11 cellular contexts compared by ENCODE assay signal in the genomic region with DNA sequence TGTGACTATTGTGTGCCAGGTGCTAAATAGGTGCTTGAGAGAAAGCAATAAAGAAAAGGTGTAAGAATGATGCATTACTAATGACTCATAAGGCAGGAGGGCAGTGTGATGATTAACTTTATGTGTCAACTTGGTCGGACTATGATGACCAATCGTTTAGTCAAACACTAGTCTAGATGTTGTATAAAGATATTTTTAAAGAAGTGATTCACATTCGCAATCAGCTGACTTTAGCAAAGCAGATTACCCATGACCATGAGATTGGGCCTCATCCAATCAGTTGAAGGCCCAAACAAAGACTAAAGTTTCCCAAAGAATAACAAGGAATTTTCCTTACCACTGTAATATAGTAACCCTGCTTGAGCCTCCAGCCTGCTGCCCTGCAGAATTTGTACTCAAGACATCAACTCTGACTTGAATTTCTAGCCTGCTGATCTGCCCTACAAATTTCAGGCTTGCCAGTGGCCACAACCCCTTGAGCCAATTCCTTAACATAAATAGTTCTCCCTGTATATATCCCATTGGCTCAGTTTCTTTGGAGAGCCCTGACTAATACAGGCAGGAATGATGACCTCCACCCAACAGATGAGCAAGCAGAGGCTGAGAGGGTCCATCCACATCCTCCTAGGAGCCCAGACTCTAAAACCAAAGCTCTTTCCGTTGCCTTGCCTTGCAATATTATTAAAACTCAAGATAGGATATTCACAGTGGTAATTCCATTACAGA.
DNase-seq lines count a peak whose midpoint lies in the region; ATAC-seq and TF ChIP-seq lines count a peak whose summit lies in the region.
"Had no signal": no experiment of that assay in that cellular context is flagged by ENCODE, and none has a peak within 500 bp of the region (broad histone marks: within the 10 kb centered on the region; RNA-seq: fewer than 3 reads in every experiment).

No MANE protein-coding gene starts in this region.

- TF ChIP-seq CTCF in RWPE2 (IDR thresholded peaks at IDR 0.05; ENCODE audit: poor library complexity, severe bottlenecking) (no peak), retinal pigment epithelial cell (conservative IDR thresholded peaks at IDR 0.05; ENCODE audit: low read depth, low read length) (no peak)

- peak; percentile 94 for ATAC-seq in RWPE2 (ENCODE audit: low read depth)
- ATAC-seq in GM21786 (IDR thresholded peaks at IDR 0.05; ENCODE audit: unreplicated experiment) = no peak
- ATAC-seq in left ventricle myocardium superior = no peak
- no peak for ATAC-seq in HG02870 (IDR thresholded peaks at IDR 0.05; ENCODE audit: unreplicated experiment)
- ATAC-seq: heart left ventricle had no signal

- peak; percentile 10 for DNase-seq in GM04503 (ENCODE audit: low read depth)
- DNase-seq in RWPE2 (ENCODE audit: low spot score) = no peak
- DNase-seq in fibroblast of peridontal ligament (ENCODE audit: extremely low read depth) = peak; percentile 96
- peak; percentile 50 for DNase-seq in retinal pigment epithelial cell (ENCODE audit: low read depth)
- no peak for DNase-seq in NCI-H69 (lab: John Stamatoyannopoulos, UW)
- no peak for DNase-seq in left ventricle myocardium superior
- DNase-seq: activated T-cell treated with anti-CD3 and anti-CD28 coated beads, Interleukin-2, amount 50 U/mL, for 48 hours; DND-41; heart left ventricle had no signal

- no peak overlapping the region for H3K27ac ChIP-seq in RWPE2 (ENCODE audit: poor library complexity, severe bottlenecking)
- H3K27ac ChIP-seq: heart left ventricle had no signal

- intact Hi-C loops in left ventricle myocardium superior (cut with micrococcal nuclease) = no loop called here

- peaks cover 10% of the 10 kb centered on the region for H3K4me1 ChIP-seq in RWPE2 (ENCODE audit: insufficient read depth, poor library complexity, severe bottlenecking)
- H3K4me1 ChIP-seq: heart left ventricle had no signal

- H3K27me3 ChIP-seq in RWPE2 (ENCODE audit: insufficient read depth, poor library complexity, severe bottlenecking) = peaks cover 3% of the 10 kb centered on the region
- H3K27me3 ChIP-seq: heart left ventricle had no signal

- no peaks in the 10 kb centered on the region for H3K36me3 ChIP-seq in RWPE2 (ENCODE audit: low read depth)
- H3K36me3 ChIP-seq: heart left ventricle had no signal

- no peaks in the 10 kb centered on the region for H3K9me3 ChIP-seq in RWPE2 (ENCODE audit: severe bottlenecking)

- H3K4me3 ChIP-seq in RWPE2 (ENCODE audit: severe bottlenecking) = no peak overlapping the region
- no peak overlapping the region for H3K4me3 ChIP-seq in retinal pigment epithelial cell (ENCODE audit: low read length)
- H3K4me3 ChIP-seq: heart left ventricle had no signal

Comparison
In these comparisons a context has a peak if more than half of its experiments do, and no peak if none do; other contexts are left out.
1. DNase-seq: peak in GM04503 (single experiment), fibroblast of peridontal ligament (single experiment) and retinal pigment epithelial cell (single experiment); none in RWPE2 (single experiment), NCI-H69 (single experiment) and left ventricle myocardium superior (single experiment).